1 cellular context compared by ENCODE assay signal in the genomic region with DNA sequence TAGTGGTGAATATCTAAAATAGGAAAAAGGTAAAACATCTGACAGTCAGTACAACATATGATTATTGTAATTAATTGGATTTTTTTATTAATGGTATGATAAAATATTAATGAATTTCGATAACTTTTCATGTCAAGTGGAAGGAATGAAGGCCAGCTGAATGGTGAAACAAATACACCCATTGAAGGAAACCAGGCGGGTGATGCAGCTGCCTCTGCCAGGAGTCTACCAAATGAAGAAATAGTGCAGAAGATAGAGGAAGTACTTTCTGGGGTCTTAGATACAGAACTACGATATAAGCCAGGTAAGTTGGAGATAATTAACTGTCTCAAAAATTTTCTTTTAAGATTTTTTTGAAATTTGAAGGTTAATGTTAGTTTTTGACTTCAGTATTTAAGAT.
TF ChIP-seq lines count a peak whose summit lies in the region.

No MANE protein-coding gene starts in this region.

TF ChIP-seq in HepG2, 621 proteins besides CTCF, POLR2A, EP300 and RAD21:
- TF ChIP-seq TGIF2 (CRISPR knock-in tag; IDR thresholded peaks at IDR 0.05) (no peak), XRCC5 (optimal IDR thresholded peaks at IDR 0.05; ENCODE audit: low read length) (no peak)
- TF ChIP-seq, protein P1, sequence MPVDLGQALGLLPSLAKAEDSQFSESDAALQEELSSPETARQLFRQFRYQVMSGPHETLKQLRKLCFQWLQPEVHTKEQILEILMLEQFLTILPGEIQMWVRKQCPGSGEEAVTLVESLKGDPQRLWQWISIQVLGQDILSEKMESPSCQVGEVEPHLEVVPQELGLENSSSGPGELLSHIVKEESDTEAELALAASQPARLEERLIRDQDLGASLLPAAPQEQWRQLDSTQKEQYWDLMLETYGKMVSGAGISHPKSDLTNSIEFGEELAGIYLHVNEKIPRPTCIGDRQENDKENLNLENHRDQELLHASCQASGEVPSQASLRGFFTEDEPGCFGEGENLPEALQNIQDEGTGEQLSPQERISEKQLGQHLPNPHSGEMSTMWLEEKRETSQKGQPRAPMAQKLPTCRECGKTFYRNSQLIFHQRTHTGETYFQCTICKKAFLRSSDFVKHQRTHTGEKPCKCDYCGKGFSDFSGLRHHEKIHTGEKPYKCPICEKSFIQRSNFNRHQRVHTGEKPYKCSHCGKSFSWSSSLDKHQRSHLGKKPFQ (CRISPR knock-in tag; IDR thresholded peaks at IDR 0.05; ENCODE audit: insufficient replicate concordance) = no peak
- TF ChIP-seq, protein P2, sequence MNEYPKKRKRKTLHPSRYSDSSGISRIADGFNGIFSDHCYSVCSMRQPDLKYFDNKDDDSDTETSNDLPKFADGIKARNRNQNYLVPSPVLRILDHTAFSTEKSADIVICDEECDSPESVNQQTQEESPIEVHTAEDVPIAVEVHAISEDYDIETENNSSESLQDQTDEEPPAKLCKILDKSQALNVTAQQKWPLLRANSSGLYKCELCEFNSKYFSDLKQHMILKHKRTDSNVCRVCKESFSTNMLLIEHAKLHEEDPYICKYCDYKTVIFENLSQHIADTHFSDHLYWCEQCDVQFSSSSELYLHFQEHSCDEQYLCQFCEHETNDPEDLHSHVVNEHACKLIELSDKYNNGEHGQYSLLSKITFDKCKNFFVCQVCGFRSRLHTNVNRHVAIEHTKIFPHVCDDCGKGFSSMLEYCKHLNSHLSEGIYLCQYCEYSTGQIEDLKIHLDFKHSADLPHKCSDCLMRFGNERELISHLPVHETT (CRISPR knock-in tag; conservative IDR thresholded peaks at IDR 0.05) = no peak
